Comparison of ENCODE assay signal across 8 cellular contexts in the genomic region with DNA sequence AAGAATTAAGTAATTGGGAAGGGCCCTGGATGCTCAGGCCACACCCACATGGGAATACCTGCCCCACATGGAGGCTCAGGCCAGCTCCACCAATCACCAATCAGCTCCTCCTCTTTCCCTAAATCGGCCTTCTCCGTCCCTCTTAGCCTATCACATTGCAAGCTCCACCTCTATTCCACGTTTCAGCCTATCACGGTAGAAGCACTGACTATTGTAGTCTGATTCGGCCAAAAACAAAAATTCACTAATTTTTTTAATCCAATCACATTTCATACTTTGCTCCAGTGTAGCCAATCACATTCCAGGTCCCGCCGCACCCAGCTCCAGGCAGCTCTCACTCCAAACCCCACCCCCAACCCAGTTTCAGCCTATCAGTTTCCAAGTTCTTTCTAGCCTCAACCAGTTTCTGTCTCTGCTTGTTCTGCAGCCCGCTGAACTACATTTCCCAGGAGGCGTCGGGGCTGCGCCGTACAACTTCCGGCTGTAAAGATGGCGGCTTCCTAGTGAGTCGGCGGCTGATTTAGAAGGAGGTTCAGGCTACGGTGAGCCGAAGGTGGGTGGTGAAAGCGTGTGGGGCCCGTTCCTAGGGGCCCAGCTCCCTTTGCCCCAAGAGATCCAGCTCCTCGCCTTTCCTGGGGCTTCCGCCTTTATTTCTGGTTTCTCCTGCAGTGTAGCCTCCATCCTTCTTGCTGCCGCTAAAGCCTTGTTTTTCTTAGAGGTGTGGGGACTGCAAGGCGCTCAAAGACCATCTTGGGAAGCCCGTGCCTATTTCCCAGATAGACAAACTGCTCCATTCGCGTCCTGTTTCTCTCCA. TPM values are rescaled to one million over a fixed set of nuclear protein-coding genes. Genes with fewer than 3 reads are reported as not detected.
DNase-seq lines count a peak whose midpoint lies in the region; ATAC-seq and TF ChIP-seq lines count a peak whose summit lies in the region.

A gene (plus strand): TSS at position 469 of the 814 bp plus-strand sequence. CDS start 1,364 bp downstream, outside the sequence.

- no peaks in the 10 kb centered on the region for H3K27me3 Mint-ChIP-seq in activated T-helper 2 cell treated with anti-CD3 and anti-CD28 coated beads, Interferon-gamma antibody, Interleukin-2, Interleukin-4, amounts not matched to agents 10 μg/mL and 5 μg/mL and 100 μg/mL, durations not matched to agents 14 hours and 24 hours and 36 hours (ENCODE audit: low read depth)
- H3K27me3 Mint-ChIP-seq in naive thymus-derived CD8-positive, alpha-beta T cell, result peaks cover 0 to 1% (median 0%) of the 10 kb centered on the region in 5 donors

- H3K4me3 ChIP-seq in RWPE2 (ENCODE audit: severe bottlenecking), result peak within 1 kb of the TSS; percentile 71
- peak within 1 kb of the TSS; percentile 98 for H3K4me3 ChIP-seq in fibroblast of mammary gland (ENCODE audit: control insufficient read depth, low read depth, low read length)

- peak; percentile 99 for DNase-seq in EH (ENCODE audit: low read depth)
- DNase-seq in H4 (ENCODE audit: low spot score), result peak; percentile 99
- DNase-seq in LoVo (ENCODE audit: low spot score), result peak; percentile 95
- peak; percentile 97 for DNase-seq in RWPE2 (ENCODE audit: low spot score)
- peak; percentile 96 for DNase-seq in activated T-helper 2 cell treated with anti-CD3 and anti-CD28 coated beads, Interferon-gamma antibody, Interleukin-2, Interleukin-4, amounts not matched to agents 10 μg/mL and 5 μg/mL and 100 μg/mL, durations not matched to agents 14 hours and 24 hours and 36 hours (ENCODE audit: low spot score)
- DNase-seq in fibroblast of mammary gland (ENCODE audit: low read depth), result peak; percentile 100
- DNase-seq in naive thymus-derived CD8-positive, alpha-beta T cell, result peak; percentile 78 to 99 (median 96)
- DNase-seq in stimulated activated naive CD4-positive, alpha-beta T cell (lab: John Stamatoyannopoulos, UW), result peak; percentile 84 to 98 (median 96)

- H3K9me3 Mint-ChIP-seq in activated T-helper 2 cell treated with anti-CD3 and anti-CD28 coated beads, Interferon-gamma antibody, Interleukin-2, Interleukin-4, amounts not matched to agents 10 μg/mL and 5 μg/mL and 100 μg/mL, durations not matched to agents 14 hours and 24 hours and 36 hours, result no peaks in the 10 kb centered on the region
- no peaks in the 10 kb centered on the region for H3K9me3 Mint-ChIP-seq in naive thymus-derived CD8-positive, alpha-beta T cell

- no peaks in the 10 kb centered on the region for H3K27me3 ChIP-seq in RWPE2 (ENCODE audit: insufficient read depth, poor library complexity, severe bottlenecking)

- ATAC-seq in RWPE2 (ENCODE audit: low read depth), result peak; percentile 95
- peak; percentile 94 to 96 for ATAC-seq in naive thymus-derived CD8-positive, alpha-beta T cell

- intact Hi-C loops in activated T-helper 2 cell treated with anti-CD3 and anti-CD28 coated beads, Interferon-gamma antibody, Interleukin-2, Interleukin-4, amounts not matched to agents 10 μg/mL and 5 μg/mL and 100 μg/mL, durations not matched to agents 14 hours and 24 hours and 36 hours (cut with micrococcal nuclease), result no loop called here

- peaks cover 5% of the 10 kb centered on the region for H3K4me1 ChIP-seq in RWPE2 (ENCODE audit: insufficient read depth, poor library complexity, severe bottlenecking)

- H3K27ac Mint-ChIP-seq in activated T-helper 2 cell treated with anti-CD3 and anti-CD28 coated beads, Interferon-gamma antibody, Interleukin-2, Interleukin-4, amounts not matched to agents 10 μg/mL and 5 μg/mL and 100 μg/mL, durations not matched to agents 14 hours and 24 hours and 36 hours, result peak within 1 kb of the TSS; percentile 86
- peak within 1 kb of the TSS; percentile 38 to 96 (median 78) for H3K27ac Mint-ChIP-seq in naive thymus-derived CD8-positive, alpha-beta T cell

- peak within 1 kb of the TSS; percentile 92 for H3K4me3 Mint-ChIP-seq in activated T-helper 2 cell treated with anti-CD3 and anti-CD28 coated beads, Interferon-gamma antibody, Interleukin-2, Interleukin-4, amounts not matched to agents 10 μg/mL and 5 μg/mL and 100 μg/mL, durations not matched to agents 14 hours and 24 hours and 36 hours (ENCODE audit: low read depth)
- H3K4me3 Mint-ChIP-seq in naive thymus-derived CD8-positive, alpha-beta T cell, result peak within 1 kb of the TSS; percentile 68 to 90 (median 83)

- TF ChIP-seq CTCF in RWPE2 (IDR thresholded peaks at IDR 0.05; ENCODE audit: poor library complexity, severe bottlenecking) (no peak), fibroblast of mammary gland (conservative IDR thresholded peaks at IDR 0.05; ENCODE audit: control insufficient read depth, insufficient read depth, low read depth, low read length) (no peak)

- H3K36me3 Mint-ChIP-seq in activated T-helper 2 cell treated with anti-CD3 and anti-CD28 coated beads, Interferon-gamma antibody, Interleukin-2, Interleukin-4, amounts not matched to agents 10 μg/mL and 5 μg/mL and 100 μg/mL, durations not matched to agents 14 hours and 24 hours and 36 hours (ENCODE audit: low read depth), result peaks cover 16% of the 10 kb centered on the region
- peaks cover 0 to 25% (median 5%) of the 10 kb centered on the region in 3 donors for H3K36me3 Mint-ChIP-seq in naive thymus-derived CD8-positive, alpha-beta T cell

- POLR2A ChIA-PET in naive thymus-derived CD8-positive, alpha-beta T cell (lab: Charles Lee), result interaction anchor here (0.6 to 3.4 kb wide), 14 partner anchors 10 to 182 kb away, joined by 3 to 20 read pairs (median 6); a partner anchor contains a TSS

- peak within 1 kb of the TSS; percentile 73 for H3K27ac ChIP-seq in RWPE2 (ENCODE audit: poor library complexity, severe bottlenecking)

- H3K9me3 ChIP-seq in RWPE2 (ENCODE audit: severe bottlenecking), result no peaks in the 10 kb centered on the region

- H3K4me1 Mint-ChIP-seq in activated T-helper 2 cell treated with anti-CD3 and anti-CD28 coated beads, Interferon-gamma antibody, Interleukin-2, Interleukin-4, amounts not matched to agents 10 μg/mL and 5 μg/mL and 100 μg/mL, durations not matched to agents 14 hours and 24 hours and 36 hours (ENCODE audit: low read depth), result peaks cover 15% of the 10 kb centered on the region
- H3K4me1 Mint-ChIP-seq in naive thymus-derived CD8-positive, alpha-beta T cell, result peaks cover 7 to 27% (median 22%) of the 10 kb centered on the region in 4 donors

- H3K36me3 ChIP-seq in RWPE2 (ENCODE audit: low read depth), result peaks cover 28% of the 10 kb centered on the region

RNA-seq across cellular contexts. Expression of the gene that starts here (rescaled TPM):
- total RNA-seq in H4 (2014; rRNA removed; shearing (Covaris generic)), result 154 and 167 TPM in 2 replicates
- 122 and 123 TPM in 2 replicates for total RNA-seq in activated T-helper 2 cell treated with anti-CD3 and anti-CD28 coated beads, Interferon-gamma antibody, Interleukin-2, Interleukin-4, amounts not matched to agents 10 μg/mL and 5 μg/mL and 100 μg/mL, durations not matched to agents 14 hours and 24 hours and 36 hours
- total RNA-seq in naive thymus-derived CD8-positive, alpha-beta T cell, result 100 to 1,000 TPM; 104 to 105 TPM
- polyA plus RNA-seq in naive thymus-derived CD8-positive, alpha-beta T cell, result 100 to 1,000 TPM; 102 to 106 (median 106) TPM

Comparison
In these comparisons a context has a peak if more than half of its experiments do, and no peak if none do; other contexts are left out.
1. Peak in every context shown above with its lines: DNase-seq, ATAC-seq, H3K4me3 ChIP-seq and H3K27ac ChIP-seq.